Comparison of ENCODE assay signal across 13 cellular contexts in genomic region chr19:38307597-38307996, GRCh38. TPM values are rescaled to one million over a fixed set of nuclear protein-coding genes. Genes with fewer than 3 reads are reported as not detected.
DNase-seq lines count a peak whose midpoint lies in the region; ATAC-seq and TF ChIP-seq lines count a peak whose summit lies in the region.
"Had no signal": no experiment of that assay in that cellular context is flagged by ENCODE, and none has a peak within 500 bp of the region (broad histone marks: within the 10 kb centered on the region; RNA-seq: fewer than 3 reads in every experiment).

No MANE protein-coding gene starts in this region.

- H3K27me3 ChIP-seq in IMR-90 (ENCODE audit: control insufficient read depth, insufficient read depth, low read length) (no peaks in the 10 kb centered on the region), neuronal stem cell (ENCODE audit: control insufficient read depth in 3 of 3, insufficient read depth in 3 of 3, low read depth in 1 of 3, low read length in 3 of 3) (peaks cover 0 to 11% (median 0%) of the 10 kb centered on the region in 3 experiments)
- H3K27me3 ChIP-seq in naive thymus-derived CD4-positive, alpha-beta T cell (ENCODE audit: control insufficient read depth in 2 of 2, insufficient read depth in 2 of 2, low read length in 2 of 2): no peaks in the 10 kb centered on the region
- H3K27me3 ChIP-seq: BLaER1 had no signal

- H3K9me1 ChIP-seq in IMR-90 (ENCODE audit: insufficient read depth, low read length): peaks cover 1% of the 10 kb centered on the region

- H3K79me1 ChIP-seq in IMR-90 (ENCODE audit: low read depth in 1 of 2, low read length in 2 of 2): peaks cover 7 to 29% of the 10 kb centered on the region in 2 experiments
- H3K79me1 ChIP-seq in neuronal stem cell (ENCODE audit: low read depth, low read length): peaks cover 2% of the 10 kb centered on the region

- H2BK120ac ChIP-seq in IMR-90 (ENCODE audit: low read depth, low read length) (no peak overlapping the region), neuronal stem cell (ENCODE audit: low read depth, low read length) (no peak overlapping the region)

- TF ChIP-seq RAD21 in IMR-90 (IDR thresholded peaks at IDR 0.05; ENCODE audit: low read length): no peak

- CTCF ChIA-PET in IMR-90 (lab: Yijun Ruan, JAX): no interaction called here
- CTCF ChIA-PET in naive thymus-derived CD4-positive, alpha-beta T cell (lab: Charles Lee): no interaction called here

- H4K20me1 ChIP-seq in IMR-90 (ENCODE audit: insufficient read depth, low read length): peaks cover 4% of the 10 kb centered on the region; the same call in 1 of the 2 replicates

- no peaks in the 10 kb centered on the region for H3K9me3 ChIP-seq in IMR-90 (ENCODE audit: control insufficient read depth, insufficient read depth, low read length)
- no peaks in the 10 kb centered on the region for H3K9me3 ChIP-seq in neuronal stem cell (replicated peaks in 1 of 2; ENCODE audit: control insufficient read depth in 2 of 2, insufficient read depth in 1 of 2, low read depth in 1 of 2, low read length in 2 of 2)
- H3K9me3 ChIP-seq in naive thymus-derived CD4-positive, alpha-beta T cell (ENCODE audit: control insufficient read depth in 2 of 3, low read length in 3 of 3): no peaks in the 10 kb centered on the region
- H3K9me3 ChIP-seq: BLaER1 had no signal

- H3K4me2 ChIP-seq in IMR-90 (ENCODE audit: low read depth, low read length): no peak overlapping the region
- no peak overlapping the region for H3K4me2 ChIP-seq in neuronal stem cell (ENCODE audit: insufficient read depth, low read length, poor library complexity, severe bottlenecking)
- H3K4me2 ChIP-seq: BLaER1 had no signal

- H3K56ac ChIP-seq in IMR-90 (ENCODE audit: extremely low read depth, insufficient read depth, low read length): no peak overlapping the region

- in situ Hi-C loops in IMR-90 (cut with MboI; ENCODE audit: low sequenced_read_pairs): no loop called here

- H2BK20ac ChIP-seq in IMR-90 (ENCODE audit: low read depth, low read length): no peak overlapping the region

- H3K23ac ChIP-seq in IMR-90 (ENCODE audit: low read depth, low read length): no peak overlapping the region
- H3K23ac ChIP-seq in neuronal stem cell (ENCODE audit: low read depth, low read length, poor library complexity): peak overlapping the region; percentile 43

- dilution Hi-C loops in IMR-90 (cut with HindIII; ENCODE audit: low sequenced_read_pairs, unreplicated experiment): no loop called here

- H4K8ac ChIP-seq in IMR-90 (ENCODE audit: low read depth in 2 of 2, low read length in 2 of 2) (no peak overlapping the region), neuronal stem cell (ENCODE audit: low read depth, low read length) (no peak overlapping the region)

- H3K9ac ChIP-seq in IMR-90 (ENCODE audit: low read depth, low read length) (no peak overlapping the region), neuronal stem cell (ENCODE audit: low read depth, low read length, poor library complexity) (no peak overlapping the region)
- H3K9ac ChIP-seq: BLaER1 had no signal

- H2AK9ac ChIP-seq in IMR-90 (replicated peaks; ENCODE audit: low read depth, low read length, poor library complexity): peak overlapping the region; percentile 55

- ATAC-seq in IMR-90 (ENCODE audit: low read depth): no peak
- ATAC-seq in naive thymus-derived CD4-positive, alpha-beta T cell: no peak

- H3K4me3 ChIP-seq in IMR-90 (ENCODE audit: insufficient read depth, low read depth, low read length): no peak overlapping the region
- no peak overlapping the region for H3K4me3 ChIP-seq in neuronal stem cell (ENCODE audit: low read length in 2 of 2)
- no peak overlapping the region for H3K4me3 ChIP-seq in naive thymus-derived CD4-positive, alpha-beta T cell (ENCODE audit: low read length)
- H3K4me3 ChIP-seq: BLaER1 had no signal

- H3K4me1 Mint-ChIP-seq in CD14-positive monocyte: peaks cover 36% of the 10 kb centered on the region
- H3K4me1 Mint-ChIP-seq in dendritic cell treated with granulocyte-macrophage colony-stimulating factor and Interleukin-4, amounts not matched to agents 40 ng/mL and 50 ng/mL, for 4 days (ENCODE audit: low read depth): peaks cover 80% of the 10 kb centered on the region
- peaks cover 0 to 14% (median 7%) of the 10 kb centered on the region in 7 donors for H3K4me1 Mint-ChIP-seq in naive thymus-derived CD4-positive, alpha-beta T cell

- H3K4me3 Mint-ChIP-seq in CD14-positive monocyte: no peak overlapping the region
- H3K4me3 Mint-ChIP-seq in dendritic cell treated with granulocyte-macrophage colony-stimulating factor and Interleukin-4, amounts not matched to agents 40 ng/mL and 50 ng/mL, for 4 days: no peak overlapping the region
- no peak overlapping the region for H3K4me3 Mint-ChIP-seq in naive thymus-derived CD4-positive, alpha-beta T cell
- H3K4me3 Mint-ChIP-seq: CD4-positive, CD25-positive, alpha-beta regulatory T cell had no signal

- H2BK12ac ChIP-seq in neuronal stem cell (ENCODE audit: low read length): no peak overlapping the region

- H3K4ac ChIP-seq in IMR-90 (ENCODE audit: low read depth, low read length) (no peak overlapping the region), neuronal stem cell (ENCODE audit: low read length) (no peak overlapping the region)

- H4K91ac ChIP-seq in IMR-90 (ENCODE audit: insufficient read depth, low read depth, low read length) (no peak overlapping the region), neuronal stem cell (ENCODE audit: low read depth, low read length, poor library complexity) (no peak overlapping the region)

- H3K27ac Mint-ChIP-seq in CD14-positive monocyte: peak overlapping the region in 4 of 7 donors; percentile 8 to 70 (median 52)
- peak overlapping the region; percentile 78 for H3K27ac Mint-ChIP-seq in dendritic cell treated with granulocyte-macrophage colony-stimulating factor and Interleukin-4, amounts not matched to agents 40 ng/mL and 50 ng/mL, for 4 days
- peak overlapping the region in 1 of 9 donors; percentile 20 for H3K27ac Mint-ChIP-seq in naive thymus-derived CD4-positive, alpha-beta T cell

- BruUV-seq in IMR-90 (replicated peaks; lab: Mats Ljungman, UMichigan): no TSS peak

- DNase-seq in CD14-positive monocyte (ENCODE audit: low spot score) (no peak), IMR-90 (no peak), neuronal stem cell (ENCODE audit: low spot score) (no peak), NCI-H2029 (lab: John Stamatoyannopoulos, UW) (no peak), middle frontal gyrus (ENCODE audit: extremely low spot score, low spot score) (no peak)
- DNase-seq in naive thymus-derived CD4-positive, alpha-beta T cell: no peak
- DNase-seq: CD4-positive, CD25-positive, alpha-beta regulatory T cell; DMS 273 treated with DMSO at 0.1 percent for 48 hours; HCEC 1CT had no signal

- H2BK15ac ChIP-seq in IMR-90 (ENCODE audit: low read depth, low read length) (no peak overlapping the region), neuronal stem cell (ENCODE audit: low read length) (no peak overlapping the region)

- peaks cover 38 to 55% of the 10 kb centered on the region in 2 donors for H3K36me3 Mint-ChIP-seq in CD14-positive monocyte
- peaks cover 83% of the 10 kb centered on the region for H3K36me3 Mint-ChIP-seq in dendritic cell treated with granulocyte-macrophage colony-stimulating factor and Interleukin-4, amounts not matched to agents 40 ng/mL and 50 ng/mL, for 4 days (ENCODE audit: low read depth)
- peaks cover 4 to 19% (median 5%) of the 10 kb centered on the region in 5 donors for H3K36me3 Mint-ChIP-seq in naive thymus-derived CD4-positive, alpha-beta T cell

- intact Hi-C loops in CD14-positive monocyte (cut with micrococcal nuclease): no loop called here
- intact Hi-C loops in IMR-90 (cut with micrococcal nuclease): no loop called here
- intact Hi-C loops in dendritic cell treated with granulocyte-macrophage colony-stimulating factor and Interleukin-4, amounts not matched to agents 40 ng/mL and 50 ng/mL, for 4 days (cut with micrococcal nuclease): no loop called here
- intact Hi-C loops in naive thymus-derived CD4-positive, alpha-beta T cell (cut with micrococcal nuclease): no loop called here

- no peak for TF ChIP-seq POLR2A in IMR-90 (IDR thresholded peaks at IDR 0.05; ENCODE audit: low read depth, low read length)

- H3K9me3 Mint-ChIP-seq in CD14-positive monocyte: peaks cover 0 to 3% (median under 1%) of the 10 kb centered on the region in 7 donors
- no peaks in the 10 kb centered on the region for H3K9me3 Mint-ChIP-seq in dendritic cell treated with granulocyte-macrophage colony-stimulating factor and Interleukin-4, amounts not matched to agents 40 ng/mL and 50 ng/mL, for 4 days
- H3K9me3 Mint-ChIP-seq in naive thymus-derived CD4-positive, alpha-beta T cell: peaks cover 0 to 1% (median 0%) of the 10 kb centered on the region in 11 donors

- no peak for TF ChIP-seq CTCF in CD14-positive monocyte (IDR thresholded peaks at IDR 0.05)
- TF ChIP-seq CTCF in IMR-90 (conservative IDR thresholded peaks at IDR 0.05; ENCODE audit: low read depth, low read length): no peak

- H2AFZ ChIP-seq in IMR-90 (replicated peaks; ENCODE audit: low read length, poor library complexity) (no peak overlapping the region), neuronal stem cell (ENCODE audit: low read length) (no peak overlapping the region)

- H2AK5ac ChIP-seq in IMR-90 (ENCODE audit: low read depth, low read length) (no peak overlapping the region), neuronal stem cell (ENCODE audit: low read depth, low read length) (no peak overlapping the region)

- POLR2A ChIA-PET in IMR-90 (lab: Charles Lee; ENCODE audit: unreplicated experiment): no interaction called here
- POLR2A ChIA-PET in naive thymus-derived CD4-positive, alpha-beta T cell (lab: Charles Lee): no interaction called here

- H3K36me3 ChIP-seq in IMR-90 (ENCODE audit: control insufficient read depth, insufficient read depth, low read length) (peaks cover 30% of the 10 kb centered on the region), neuronal stem cell (replicated peaks in 1 of 2; ENCODE audit: control insufficient read depth in 2 of 2, insufficient read depth in 2 of 2, low read length in 2 of 2) (peaks cover 15 to 23% of the 10 kb centered on the region in 2 donors)
- H3K36me3 ChIP-seq in naive thymus-derived CD4-positive, alpha-beta T cell (ENCODE audit: control insufficient read depth in 2 of 3, insufficient read depth in 3 of 3, low read length in 3 of 3): peaks cover 0 to 38% (median 0%) of the 10 kb centered on the region in 3 experiments

- H3K18ac ChIP-seq in IMR-90 (ENCODE audit: low read depth, low read length) (no peak overlapping the region), neuronal stem cell (ENCODE audit: low read length) (peak overlapping the region; percentile 8)

- H3K14ac ChIP-seq in IMR-90 (replicated peaks; ENCODE audit: low read depth, low read length) (no peak overlapping the region), neuronal stem cell (ENCODE audit: low read length) (no peak overlapping the region)

- H4K5ac ChIP-seq in IMR-90 (ENCODE audit: low read depth, low read length): no peak overlapping the region

- peaks cover 0 to 8% (median 4%) of the 10 kb centered on the region in 3 donors for H3K27me3 Mint-ChIP-seq in CD14-positive monocyte (ENCODE audit: low read depth in 3 of 3)
- no peaks in the 10 kb centered on the region for H3K27me3 Mint-ChIP-seq in dendritic cell treated with granulocyte-macrophage colony-stimulating factor and Interleukin-4, amounts not matched to agents 40 ng/mL and 50 ng/mL, for 4 days
- H3K27me3 Mint-ChIP-seq in naive thymus-derived CD4-positive, alpha-beta T cell: no peaks in the 10 kb centered on the region
- H3K27me3 Mint-ChIP-seq: CD4-positive, CD25-positive, alpha-beta regulatory T cell had no signal

- H3K27ac ChIP-seq in IMR-90 (ENCODE audit: insufficient read depth, low read length) (no peak overlapping the region), neuronal stem cell (replicated peaks; ENCODE audit: low read length) (no peak overlapping the region)
- no peak overlapping the region for H3K27ac ChIP-seq in naive thymus-derived CD4-positive, alpha-beta T cell (ENCODE audit: low read depth, low read length)
- H3K27ac ChIP-seq: BLaER1 had no signal

- WGBS in IMR-90 (ENCODE audit: extremely low coverage in 2 of 2, insufficient read length in 1 of 2), 2 experiments: 64% methylated on average over 4 of the region's 8 CpGs; no CpG with 5 or more reads in 1 of the 2 experiments
- no CpG with 5 or more reads among the region's 8 CpGs for WGBS in neuronal stem cell (ENCODE audit: extremely low coverage in 2 of 2, insufficient read length in 2 of 2, insufficient replicate concordance in 1 of 2), 2 donors

- H3K4me1 ChIP-seq in IMR-90 (ENCODE audit: control insufficient read depth, insufficient read depth, low read length): 0 out of 2 replicates have a peak, but pooled peaks cover 2% of the 10 kb centered on the region
- H3K4me1 ChIP-seq in neuronal stem cell (ENCODE audit: control insufficient read depth in 2 of 2, insufficient read depth in 1 of 2, low read depth in 1 of 2, low read length in 2 of 2): peaks cover 0 to 15% of the 10 kb centered on the region in 2 donors
- no peaks in the 10 kb centered on the region for H3K4me1 ChIP-seq in naive thymus-derived CD4-positive, alpha-beta T cell (ENCODE audit: control insufficient read depth in 2 of 2, insufficient read depth in 2 of 2, low read length in 2 of 2)
- H3K4me1 ChIP-seq: BLaER1 had no signal

- H2BK5ac ChIP-seq in IMR-90 (ENCODE audit: low read depth, low read length, poor library complexity, severe bottlenecking): no peak overlapping the region
- no peak overlapping the region for H2BK5ac ChIP-seq in neuronal stem cell (ENCODE audit: low read length)

RNA-seq across cellular contexts. Expression of gene C19orf33, which starts 3.5 kb away (rescaled TPM):
- under 1 TPM; 0.69 to 0.73 TPM for polyA plus RNA-seq in CD14-positive monocyte
- 1.4 TPM in 1 of 2 replicates, not detected in the other for total RNA-seq in IMR-90 (2012; rRNA removed)
- polyA plus RNA-seq in IMR-90 (2012; rRNA removed): 0.80 and 0.96 TPM in 2 replicates
- polyA plus RNA-seq in IMR-90 (2012; cell fraction: cytosol; rRNA removed): 0.44 and 3.1 TPM in 2 replicates
- polyA plus RNA-seq in IMR-90 (2012; cell fraction: nucleus; rRNA removed; ENCODE audit: low replicate concordance): not detected in 2 replicates
- not detected for polyA plus RNA-seq in neuronal stem cell (2013, experiment 1 of 2)
- polyA plus RNA-seq in neuronal stem cell (2013, experiment 2 of 2): not detected
- under 1 TPM in 1 of 5 experiments, not detected in 4; 0.88 TPM for total RNA-seq in naive thymus-derived CD4-positive, alpha-beta T cell
- polyA plus RNA-seq in naive thymus-derived CD4-positive, alpha-beta T cell: 1 to 10 TPM in 1 of 2 donors, not detected in 1; 1.5 TPM
- total RNA-seq: A673; CD4-positive, CD25-positive, alpha-beta regulatory T cell; H4 had no signal
- polyA plus RNA-seq: CD4-positive, CD25-positive, alpha-beta regulatory T cell had no signal

RNA-seq across cellular contexts. Expression of gene YIF1B, which starts 8.2 kb away (rescaled TPM):
- polyA plus RNA-seq in CD14-positive monocyte (10 to 100 TPM; 79.4 to 90.5 TPM), IMR-90 (2012; rRNA removed) (162 and 165 TPM in 2 replicates)
- total RNA-seq in IMR-90 (2012; rRNA removed): 72.2 and 78.9 TPM in 2 replicates
- 95.0 and 225 TPM in 2 replicates for polyA plus RNA-seq in IMR-90 (2012; cell fraction: cytosol; rRNA removed)
- 92.8 and 241 TPM in 2 replicates for polyA plus RNA-seq in IMR-90 (2012; cell fraction: nucleus; rRNA removed; ENCODE audit: low replicate concordance)
- 67.9 TPM for polyA plus RNA-seq in neuronal stem cell (2013, experiment 1 of 2)
- 67.6 TPM for polyA plus RNA-seq in neuronal stem cell (2013, experiment 2 of 2)
- 10 to 100 TPM; 26.1 to 84.7 (median 38.0) TPM for total RNA-seq in naive thymus-derived CD4-positive, alpha-beta T cell
- polyA plus RNA-seq in naive thymus-derived CD4-positive, alpha-beta T cell: 10 to 100 TPM; 45.1 to 47.1 TPM

RNA-seq across cellular contexts. Expression of gene KCNK6, which starts 12.0 kb away (rescaled TPM):
- polyA plus RNA-seq in CD14-positive monocyte (1 to 10 TPM; 7.3 to 8.7 TPM), IMR-90 (2012; rRNA removed) (3.9 and 4.5 TPM in 2 replicates)
- 2.7 and 2.8 TPM in 2 replicates for total RNA-seq in IMR-90 (2012; rRNA removed)
- 3.3 and 4.2 TPM in 2 replicates for polyA plus RNA-seq in IMR-90 (2012; cell fraction: cytosol; rRNA removed)
- 2.9 and 3.1 TPM in 2 replicates for polyA plus RNA-seq in IMR-90 (2012; cell fraction: nucleus; rRNA removed; ENCODE audit: low replicate concordance)
- polyA plus RNA-seq in neuronal stem cell (2013, experiment 1 of 2): 0.49 TPM
- 0.43 TPM for polyA plus RNA-seq in neuronal stem cell (2013, experiment 2 of 2)
- total RNA-seq in naive thymus-derived CD4-positive, alpha-beta T cell: 10 to 100 TPM in 3 of 5 experiments, 1 to 10 TPM in 2; 5.7 to 19.9 (median 10.1) TPM
- 1 to 10 TPM; 1.8 to 3.7 TPM for polyA plus RNA-seq in naive thymus-derived CD4-positive, alpha-beta T cell
- total RNA-seq: A673, H4 had no signal

RNA-seq across cellular contexts. Expression of gene CATSPERG, which starts 28.0 kb away (rescaled TPM):
- polyA plus RNA-seq in CD14-positive monocyte (1 to 10 TPM; 3.9 to 4.6 TPM), IMR-90 (2012; rRNA removed) (0.16 and 0.34 TPM in 2 replicates)
- total RNA-seq in IMR-90 (2012; rRNA removed): 0.18 TPM in 1 of 2 replicates, not detected in the other
- polyA plus RNA-seq in IMR-90 (2012; cell fraction: cytosol; rRNA removed): 0.08 and 0.21 TPM in 2 replicates
- polyA plus RNA-seq in IMR-90 (2012; cell fraction: nucleus; rRNA removed; ENCODE audit: low replicate concordance): 1.1 and 1.9 TPM in 2 replicates
- polyA plus RNA-seq in neuronal stem cell (2013, experiment 1 of 2): 3.1 TPM
- polyA plus RNA-seq in neuronal stem cell (2013, experiment 2 of 2): 3.7 TPM
- 10 to 100 TPM in 4 of 5 experiments, 1 to 10 TPM in 1; 5.9 to 20.5 (median 18.1) TPM for total RNA-seq in naive thymus-derived CD4-positive, alpha-beta T cell
- polyA plus RNA-seq in naive thymus-derived CD4-positive, alpha-beta T cell: 1 to 10 TPM in 1 of 2 donors, under 1 TPM in 1; 0.94 to 5.2 TPM

RNA-seq across cellular contexts. Expression of gene SPINT2, which starts 43.2 kb away (rescaled TPM):
- polyA plus RNA-seq in CD14-positive monocyte (100 to 1,000 TPM; 114 to 139 TPM), IMR-90 (2012; rRNA removed) (1.2 and 2.2 TPM in 2 replicates)
- total RNA-seq in IMR-90 (2012; rRNA removed): 0.28 and 0.54 TPM in 2 replicates
- polyA plus RNA-seq in IMR-90 (2012; cell fraction: cytosol; rRNA removed): 1.2 and 1.8 TPM in 2 replicates
- polyA plus RNA-seq in IMR-90 (2012; cell fraction: nucleus; rRNA removed; ENCODE audit: low replicate concordance): 1.2 and 1.3 TPM in 2 replicates
- 42.1 TPM for polyA plus RNA-seq in neuronal stem cell (2013, experiment 1 of 2)
- polyA plus RNA-seq in neuronal stem cell (2013, experiment 2 of 2): 42.3 TPM
- 10 to 100 TPM; 35.5 to 56.9 (median 38.7) TPM for total RNA-seq in naive thymus-derived CD4-positive, alpha-beta T cell
- 100 to 1,000 TPM; 120 to 139 TPM for polyA plus RNA-seq in naive thymus-derived CD4-positive, alpha-beta T cell
- total RNA-seq: A673 had no signal
